18 cellular contexts compared by ENCODE assay signal in genomic region chr7:151375530-151376217, GRCh38. TPM values are rescaled to one million over a fixed set of nuclear protein-coding genes. Genes with fewer than 3 reads are reported as not detected.
DNase-seq lines count a peak whose midpoint lies in the region; ATAC-seq and TF ChIP-seq lines count a peak whose summit lies in the region.
"Had no signal": no experiment of that assay in that cellular context is flagged by ENCODE, and none has a peak within 500 bp of the region (broad histone marks: within the 10 kb centered on the region; RNA-seq: fewer than 3 reads in every experiment).

No MANE protein-coding gene starts in this region.

- H3K4me1 ChIP-seq in CD4-positive, alpha-beta memory T cell (ENCODE audit: insufficient read depth, low read length) = no peaks in the 10 kb centered on the region

- peaks cover 47% of the 10 kb centered on the region for H3K36me3 ChIP-seq in CD4-positive, alpha-beta memory T cell (ENCODE audit: insufficient read depth, low read length)

- no peak for TF ChIP-seq CTCF in activated CD8-positive, alpha-beta T cell treated with anti-CD3 and anti-CD28 coated beads for 36 hours (IDR thresholded peaks at IDR 0.05)

- peaks cover 34% of the 10 kb centered on the region for H3K36me3 Mint-ChIP-seq in activated CD8-positive, alpha-beta T cell treated with anti-CD3 and anti-CD28 coated beads, Interleukin-2, amount 10 ng/mL, durations not matched to agents 7 days and 5 days (ENCODE audit: low read depth)
- peaks cover 1% of the 10 kb centered on the region for H3K36me3 Mint-ChIP-seq in activated CD8-positive, alpha-beta T cell treated with anti-CD3 and anti-CD28 coated beads for 36 hours (ENCODE audit: low read depth)
- H3K36me3 Mint-ChIP-seq in CD4-positive, alpha-beta memory T cell = peaks cover 43 to 73% of the 10 kb centered on the region in 2 donors
- peaks cover 42% of the 10 kb centered on the region for H3K36me3 Mint-ChIP-seq in central memory CD8-positive, alpha-beta T cell (ENCODE audit: insufficient read depth)

- CTCF ChIA-PET in activated CD8-positive, alpha-beta T cell treated with anti-CD3 and anti-CD28 coated beads, Interleukin-2, amount 10 ng/mL, durations not matched to agents 7 days and 5 days (lab: Charles Lee) = interaction anchor here (1.1 kb wide), 1 partner anchor 73 kb away, joined by 5 read pairs; no protein-coding TSS in a partner anchor
- CTCF ChIA-PET in activated CD8-positive, alpha-beta T cell treated with anti-CD3 and anti-CD28 coated beads for 36 hours (lab: Charles Lee) = interaction anchor here (1.4 kb wide), 1 partner anchor 72 kb away, joined by 8 read pairs; no protein-coding TSS in a partner anchor
- CTCF ChIA-PET in CD4-positive, alpha-beta memory T cell (lab: Charles Lee; ENCODE audit: partially characterized antibody) = interaction anchor here (1.6 to 15.1 kb wide), 2 partner anchors 8 to 71 kb away, joined by 6 to 398 read pairs; partner anchors contain the start of gene CRYGN

- H3K4me1 Mint-ChIP-seq in activated CD8-positive, alpha-beta T cell treated with anti-CD3 and anti-CD28 coated beads, Interleukin-2, amount 10 ng/mL, durations not matched to agents 7 days and 5 days (ENCODE audit: low read depth) = peaks cover 2% of the 10 kb centered on the region
- H3K4me1 Mint-ChIP-seq in activated CD8-positive, alpha-beta T cell treated with anti-CD3 and anti-CD28 coated beads for 36 hours (ENCODE audit: low read depth) = peaks cover 3% of the 10 kb centered on the region
- H3K4me1 Mint-ChIP-seq in CD4-positive, alpha-beta memory T cell = peaks cover 0 to 11% (median 6%) of the 10 kb centered on the region in 4 donors
- H3K4me1 Mint-ChIP-seq in central memory CD8-positive, alpha-beta T cell = peaks cover 6% of the 10 kb centered on the region

- H3K27me3 Mint-ChIP-seq in activated CD8-positive, alpha-beta T cell treated with anti-CD3 and anti-CD28 coated beads, Interleukin-2, amount 10 ng/mL, durations not matched to agents 7 days and 5 days (ENCODE audit: low read depth) = no peaks in the 10 kb centered on the region
- no peaks in the 10 kb centered on the region for H3K27me3 Mint-ChIP-seq in activated CD8-positive, alpha-beta T cell treated with anti-CD3 and anti-CD28 coated beads for 36 hours
- H3K27me3 Mint-ChIP-seq in CD4-positive, alpha-beta memory T cell = no peaks in the 10 kb centered on the region
- H3K27me3 Mint-ChIP-seq in central memory CD8-positive, alpha-beta T cell = no peaks in the 10 kb centered on the region

- H3K4me3 Mint-ChIP-seq in activated CD8-positive, alpha-beta T cell treated with anti-CD3 and anti-CD28 coated beads, Interleukin-2, amount 10 ng/mL, durations not matched to agents 7 days and 5 days = no peak overlapping the region
- H3K4me3 Mint-ChIP-seq in activated CD8-positive, alpha-beta T cell treated with anti-CD3 and anti-CD28 coated beads for 36 hours = no peak overlapping the region
- no peak overlapping the region for H3K4me3 Mint-ChIP-seq in CD4-positive, alpha-beta memory T cell
- no peak overlapping the region for H3K4me3 Mint-ChIP-seq in central memory CD8-positive, alpha-beta T cell
- H3K4me3 Mint-ChIP-seq: GM23338 had no signal

- H3K27me3 ChIP-seq in CD4-positive, alpha-beta memory T cell (ENCODE audit: insufficient read depth, low read length) = no peaks in the 10 kb centered on the region

- H3K9me3 ChIP-seq in CD4-positive, alpha-beta memory T cell (ENCODE audit: control insufficient read depth in 1 of 2, low read length in 2 of 2) = no peaks in the 10 kb centered on the region
- H3K9me3 ChIP-seq: BLaER1 treated with 17β-estradiol and CSF1 and Interleukin-3, amounts not matched to agents 10 nM and 100 nM had no signal

- no peak for DNase-seq in activated CD8-positive, alpha-beta T cell treated with anti-CD3 and anti-CD28 coated beads, Interleukin-2, amount 10 ng/mL, durations not matched to agents 7 days and 5 days
- no peak for DNase-seq in activated CD8-positive, alpha-beta T cell treated with anti-CD3 and anti-CD28 coated beads for 36 hours
- no peak for DNase-seq in CD4-positive, alpha-beta memory T cell
- no peak for DNase-seq in central memory CD8-positive, alpha-beta T cell (ENCODE audit: low spot score in 2 of 2)
- DNase-seq in posterior vena cava (ENCODE audit: low spot score) = peak; percentile 73
- DNase-seq in NCI-H226 = no peak
- no peak for DNase-seq in hypothalamus (lab: John Stamatoyannopoulos, UW)
- DNase-seq: COR-L47, DMS153, NCI-H146, NCI-H2081 treated with DMSO at 0.1 percent for 48 hours, NCI-H524 treated with DMSO at 0.1 percent for 48 hours, RPMI8226 had no signal

- POLR2A ChIA-PET in activated CD8-positive, alpha-beta T cell treated with anti-CD3 and anti-CD28 coated beads, Interleukin-2, amount 10 ng/mL, durations not matched to agents 7 days and 5 days (lab: Charles Lee) = no interaction called here
- POLR2A ChIA-PET in activated CD8-positive, alpha-beta T cell treated with anti-CD3 and anti-CD28 coated beads for 36 hours (lab: Charles Lee) = no interaction called here
- POLR2A ChIA-PET in CD4-positive, alpha-beta memory T cell (lab: Charles Lee; ENCODE audit: partially characterized antibody) = no interaction called here

- H3K9me3 Mint-ChIP-seq in activated CD8-positive, alpha-beta T cell treated with anti-CD3 and anti-CD28 coated beads, Interleukin-2, amount 10 ng/mL, durations not matched to agents 7 days and 5 days (ENCODE audit: insufficient read depth) = no peaks in the 10 kb centered on the region
- H3K9me3 Mint-ChIP-seq in activated CD8-positive, alpha-beta T cell treated with anti-CD3 and anti-CD28 coated beads for 36 hours = no peaks in the 10 kb centered on the region
- no peaks in the 10 kb centered on the region for H3K9me3 Mint-ChIP-seq in CD4-positive, alpha-beta memory T cell
- no peaks in the 10 kb centered on the region for H3K9me3 Mint-ChIP-seq in central memory CD8-positive, alpha-beta T cell
- H3K9me3 Mint-ChIP-seq: GM23338 had no signal

- H3K27ac ChIP-seq in CD4-positive, alpha-beta memory T cell (ENCODE audit: low read depth, low read length) = no peak overlapping the region
- H3K27ac ChIP-seq: BLaER1 treated with 17β-estradiol and CSF1 and Interleukin-3, amounts not matched to agents 10 nM and 100 nM had no signal

- no peak for ATAC-seq in activated CD8-positive, alpha-beta T cell treated with anti-CD3 and anti-CD28 coated beads, Interleukin-2, amount 10 ng/mL, durations not matched to agents 7 days and 5 days
- ATAC-seq in activated CD8-positive, alpha-beta T cell treated with anti-CD3 and anti-CD28 coated beads for 36 hours = no peak
- no peak for ATAC-seq in central memory CD8-positive, alpha-beta T cell (replicated peaks; ENCODE audit: extremely low read depth, poor library complexity, severe bottlenecking)
- no peak for ATAC-seq in GM21619 (IDR thresholded peaks at IDR 0.05; ENCODE audit: unreplicated experiment)
- ATAC-seq: GM12878, GM23338 had no signal

- intact Hi-C loops in activated CD8-positive, alpha-beta T cell treated with anti-CD3 and anti-CD28 coated beads for 36 hours (cut with micrococcal nuclease) = no loop called here
- intact Hi-C loops in CD4-positive, alpha-beta memory T cell (cut with micrococcal nuclease) = no loop called here
- intact Hi-C loops in posterior vena cava (cut with DNase I) = loop anchor here in 1 of 2 donors (10.0 kb wide), 1 partner anchor 389 kb away; no protein-coding TSS in a partner anchor

- H3K27ac Mint-ChIP-seq in activated CD8-positive, alpha-beta T cell treated with anti-CD3 and anti-CD28 coated beads, Interleukin-2, amount 10 ng/mL, durations not matched to agents 7 days and 5 days = peak overlapping the region; percentile 48
- H3K27ac Mint-ChIP-seq in activated CD8-positive, alpha-beta T cell treated with anti-CD3 and anti-CD28 coated beads for 36 hours = no peak overlapping the region
- H3K27ac Mint-ChIP-seq in CD4-positive, alpha-beta memory T cell = peak overlapping the region in 6 of 7 donors; percentile 24 to 80 (median 62)
- peak overlapping the region; percentile 74 for H3K27ac Mint-ChIP-seq in central memory CD8-positive, alpha-beta T cell (ENCODE audit: low read depth)
- H3K27ac Mint-ChIP-seq: GM23338 had no signal

- no peak overlapping the region for H3K4me3 ChIP-seq in CD4-positive, alpha-beta memory T cell (ENCODE audit: low read length in 2 of 2)
- H3K4me3 ChIP-seq: BLaER1 treated with 17β-estradiol and CSF1 and Interleukin-3, amounts not matched to agents 10 nM and 100 nM; GM12878; GM23338 had no signal

RNA-seq across cellular contexts. Expression of gene NUB1, which starts 34.1 kb away (rescaled TPM):
- total RNA-seq in activated CD8-positive, alpha-beta T cell treated with anti-CD3 and anti-CD28 coated beads, Interleukin-2, amount 10 ng/mL, durations not matched to agents 7 days and 5 days = 10 to 100 TPM; 59.0 to 59.2 TPM
- total RNA-seq in activated CD8-positive, alpha-beta T cell treated with anti-CD3 and anti-CD28 coated beads for 36 hours = 10 to 100 TPM; 41.0 to 42.5 TPM
- total RNA-seq in CD4-positive, alpha-beta memory T cell = 100 to 1,000 TPM; 116 to 119 TPM
- polyA plus RNA-seq in CD4-positive, alpha-beta memory T cell = 10 to 100 TPM; 50.1 to 77.0 TPM
- 10 to 100 TPM; 33.0 to 37.9 TPM for total RNA-seq in posterior vena cava

RNA-seq across cellular contexts. Expression of gene WDR86, which starts 34.2 kb away (rescaled TPM):
- under 1 TPM; 0.26 to 0.32 TPM for total RNA-seq in activated CD8-positive, alpha-beta T cell treated with anti-CD3 and anti-CD28 coated beads, Interleukin-2, amount 10 ng/mL, durations not matched to agents 7 days and 5 days
- total RNA-seq in activated CD8-positive, alpha-beta T cell treated with anti-CD3 and anti-CD28 coated beads for 36 hours = under 1 TPM; 0.25 TPM
- 1 to 10 TPM; 7.0 to 8.0 TPM for total RNA-seq in CD4-positive, alpha-beta memory T cell
- polyA plus RNA-seq in CD4-positive, alpha-beta memory T cell = 10 to 100 TPM; 10.0 to 14.4 TPM
- total RNA-seq in posterior vena cava = 1 to 10 TPM; 4.1 to 6.2 TPM
- total RNA-seq: A172, GM12878 had no signal
